1 cellular context compared by ENCODE assay signal in the genomic region with DNA sequence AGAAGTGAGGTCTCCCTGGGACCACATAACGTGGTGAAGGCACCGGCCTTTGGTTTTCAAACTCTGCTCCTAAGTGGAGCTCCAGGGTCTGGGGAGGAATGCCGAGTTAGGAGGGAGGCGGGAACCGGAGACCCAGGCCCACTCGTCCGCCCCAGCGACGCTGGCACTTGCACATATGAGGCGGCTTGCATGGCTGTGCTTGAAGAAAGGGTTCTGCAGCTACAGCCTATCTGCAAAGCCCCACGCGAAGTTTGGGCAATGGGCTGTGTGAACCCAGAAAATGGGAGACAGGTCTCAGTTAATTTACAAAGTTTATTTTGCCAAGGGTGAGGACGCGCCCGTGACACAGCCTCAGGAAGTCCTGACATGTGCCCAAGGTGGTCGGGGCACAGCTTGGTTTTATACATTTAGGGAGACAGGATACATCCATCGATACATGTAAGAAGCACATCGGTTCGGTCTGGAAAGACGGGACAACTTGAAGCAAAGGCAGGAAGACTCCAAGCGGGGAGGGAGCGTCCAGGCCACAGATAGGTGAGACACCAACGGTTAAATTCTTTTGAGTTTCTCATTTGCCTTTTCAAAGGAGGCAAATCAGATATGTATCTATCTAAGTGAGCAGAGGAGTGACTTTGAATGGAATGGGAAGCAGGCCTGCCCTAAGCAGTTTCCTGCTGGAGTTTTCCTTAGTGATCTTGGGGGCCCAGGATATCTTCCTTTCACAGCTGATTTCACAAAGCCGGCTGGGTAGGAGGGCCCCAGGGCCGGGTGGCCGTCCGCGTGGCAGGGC.
TF ChIP-seq lines count a peak whose summit lies in the region.

No MANE protein-coding gene starts in this region.

TF ChIP-seq in HepG2, 621 proteins besides CTCF, POLR2A, EP300 and RAD21 (continued from another document and continues in another):
- 0 out of 2 replicates have a peak, but pooled peaks have one; percentile 24 for TF ChIP-seq ZFP1 (CRISPR knock-in tag; IDR thresholded peaks at IDR 0.05)
- TF ChIP-seq, protein P1, sequence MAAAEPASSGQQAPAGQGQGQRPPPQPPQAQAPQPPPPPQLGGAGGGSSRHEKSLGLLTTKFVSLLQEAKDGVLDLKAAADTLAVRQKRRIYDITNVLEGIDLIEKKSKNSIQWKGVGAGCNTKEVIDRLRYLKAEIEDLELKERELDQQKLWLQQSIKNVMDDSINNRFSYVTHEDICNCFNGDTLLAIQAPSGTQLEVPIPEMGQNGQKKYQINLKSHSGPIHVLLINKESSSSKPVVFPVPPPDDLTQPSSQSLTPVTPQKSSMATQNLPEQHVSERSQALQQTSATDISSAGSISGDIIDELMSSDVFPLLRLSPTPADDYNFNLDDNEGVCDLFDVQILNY (CRISPR knock-in tag; conservative IDR thresholded peaks at IDR 0.05) = no peak
- TF ChIP-seq FOSL1 (CRISPR knock-in tag; IDR thresholded peaks at IDR 0.05; ENCODE audit: borderline replicate concordance) = no peak
- TF ChIP-seq MAF1 (CRISPR knock-in tag; IDR thresholded peaks at IDR 0.05; ENCODE audit: borderline replicate concordance) = peak; percentile 9; the same call in 1 of the 2 replicates
- no peak for TF ChIP-seq MTA1 (CRISPR knock-in tag; IDR thresholded peaks at IDR 0.05; ENCODE audit: borderline replicate concordance)
- no peak for TF ChIP-seq NFYC (CRISPR knock-in tag; IDR thresholded peaks at IDR 0.05)
- TF ChIP-seq YEATS4 (CRISPR knock-in tag; IDR thresholded peaks at IDR 0.05; ENCODE audit: borderline replicate concordance) = no peak
- no peak for TF ChIP-seq ZNF17 (CRISPR knock-in tag; IDR thresholded peaks at IDR 0.05)
- no peak for TF ChIP-seq STAT5B (CRISPR knock-in tag; IDR thresholded peaks at IDR 0.05)
- peak; percentile 8; the same call in 1 of the 2 replicates for TF ChIP-seq GATAD2A (CRISPR knock-in tag; IDR thresholded peaks at IDR 0.05)
- no peak for TF ChIP-seq ZNF382 (CRISPR knock-in tag; IDR thresholded peaks at IDR 0.05; ENCODE audit: borderline replicate concordance)
- TF ChIP-seq ZNF350 (CRISPR knock-in tag; IDR thresholded peaks at IDR 0.05; ENCODE audit: borderline replicate concordance, low read depth) = no peak
- no peak; the same call in 1 of the 2 replicates for TF ChIP-seq MEIS2 (CRISPR knock-in tag; IDR thresholded peaks at IDR 0.05)
- TF ChIP-seq, protein P2, sequence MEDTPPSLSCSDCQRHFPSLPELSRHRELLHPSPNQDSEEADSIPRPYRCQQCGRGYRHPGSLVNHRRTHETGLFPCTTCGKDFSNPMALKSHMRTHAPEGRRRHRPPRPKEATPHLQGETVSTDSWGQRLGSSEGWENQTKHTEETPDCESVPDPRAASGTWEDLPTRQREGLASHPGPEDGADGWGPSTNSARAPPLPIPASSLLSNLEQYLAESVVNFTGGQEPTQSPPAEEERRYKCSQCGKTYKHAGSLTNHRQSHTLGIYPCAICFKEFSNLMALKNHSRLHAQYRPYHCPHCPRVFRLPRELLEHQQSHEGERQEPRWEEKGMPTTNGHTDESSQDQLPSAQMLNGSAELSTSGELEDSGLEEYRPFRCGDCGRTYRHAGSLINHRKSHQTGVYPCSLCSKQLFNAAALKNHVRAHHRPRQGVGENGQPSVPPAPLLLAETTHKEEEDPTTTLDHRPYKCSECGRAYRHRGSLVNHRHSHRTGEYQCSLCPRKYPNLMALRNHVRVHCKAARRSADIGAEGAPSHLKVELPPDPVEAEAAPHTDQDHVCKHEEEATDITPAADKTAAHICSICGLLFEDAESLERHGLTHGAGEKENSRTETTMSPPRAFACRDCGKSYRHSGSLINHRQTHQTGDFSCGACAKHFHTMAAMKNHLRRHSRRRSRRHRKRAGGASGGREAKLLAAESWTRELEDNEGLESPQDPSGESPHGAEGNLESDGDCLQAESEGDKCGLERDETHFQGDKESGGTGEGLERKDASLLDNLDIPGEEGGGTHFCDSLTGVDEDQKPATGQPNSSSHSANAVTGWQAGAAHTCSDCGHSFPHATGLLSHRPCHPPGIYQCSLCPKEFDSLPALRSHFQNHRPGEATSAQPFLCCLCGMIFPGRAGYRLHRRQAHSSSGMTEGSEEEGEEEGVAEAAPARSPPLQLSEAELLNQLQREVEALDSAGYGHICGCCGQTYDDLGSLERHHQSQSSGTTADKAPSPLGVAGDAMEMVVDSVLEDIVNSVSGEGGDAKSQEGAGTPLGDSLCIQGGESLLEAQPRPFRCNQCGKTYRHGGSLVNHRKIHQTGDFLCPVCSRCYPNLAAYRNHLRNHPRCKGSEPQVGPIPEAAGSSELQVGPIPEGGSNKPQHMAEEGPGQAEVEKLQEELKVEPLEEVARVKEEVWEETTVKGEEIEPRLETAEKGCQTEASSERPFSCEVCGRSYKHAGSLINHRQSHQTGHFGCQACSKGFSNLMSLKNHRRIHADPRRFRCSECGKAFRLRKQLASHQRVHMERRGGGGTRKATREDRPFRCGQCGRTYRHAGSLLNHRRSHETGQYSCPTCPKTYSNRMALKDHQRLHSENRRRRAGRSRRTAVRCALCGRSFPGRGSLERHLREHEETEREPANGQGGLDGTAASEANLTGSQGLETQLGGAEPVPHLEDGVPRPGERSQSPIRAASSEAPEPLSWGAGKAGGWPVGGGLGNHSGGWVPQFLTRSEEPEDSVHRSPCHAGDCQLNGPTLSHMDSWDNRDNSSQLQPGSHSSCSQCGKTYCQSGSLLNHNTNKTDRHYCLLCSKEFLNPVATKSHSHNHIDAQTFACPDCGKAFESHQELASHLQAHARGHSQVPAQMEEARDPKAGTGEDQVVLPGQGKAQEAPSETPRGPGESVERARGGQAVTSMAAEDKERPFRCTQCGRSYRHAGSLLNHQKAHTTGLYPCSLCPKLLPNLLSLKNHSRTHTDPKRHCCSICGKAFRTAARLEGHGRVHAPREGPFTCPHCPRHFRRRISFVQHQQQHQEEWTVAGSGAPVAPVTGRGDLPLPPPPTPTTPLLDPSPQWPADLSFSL (CRISPR knock-in tag; IDR thresholded peaks at IDR 0.05) = no peak
- 0 out of 2 replicates have a peak, but pooled peaks have one; percentile 15 for TF ChIP-seq ZNF234 (CRISPR knock-in tag; conservative IDR thresholded peaks at IDR 0.05)
- TF ChIP-seq, protein P3, sequence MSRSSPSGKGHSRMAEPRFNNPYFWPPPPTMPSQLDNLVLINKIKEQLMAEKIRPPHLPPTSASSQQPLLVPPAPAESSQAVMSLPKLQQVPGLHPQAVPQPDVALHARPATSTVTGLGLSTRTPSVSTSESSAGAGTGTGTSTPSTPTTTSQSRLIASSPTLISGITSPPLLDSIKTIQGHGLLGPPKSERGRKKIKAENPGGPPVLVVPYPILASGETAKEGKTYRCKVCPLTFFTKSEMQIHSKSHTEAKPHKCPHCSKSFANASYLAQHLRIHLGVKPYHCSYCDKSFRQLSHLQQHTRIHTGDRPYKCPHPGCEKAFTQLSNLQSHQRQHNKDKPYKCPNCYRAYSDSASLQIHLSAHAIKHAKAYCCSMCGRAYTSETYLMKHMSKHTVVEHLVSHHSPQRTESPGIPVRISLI (CRISPR knock-in tag; IDR thresholded peaks at IDR 0.05; ENCODE audit: borderline replicate concordance) = no peak
- TF ChIP-seq TP53 (CRISPR knock-in tag; conservative IDR thresholded peaks at IDR 0.05) = 0 out of 2 replicates have a peak, but pooled peaks have one; percentile 15
- TF ChIP-seq, protein P4, sequence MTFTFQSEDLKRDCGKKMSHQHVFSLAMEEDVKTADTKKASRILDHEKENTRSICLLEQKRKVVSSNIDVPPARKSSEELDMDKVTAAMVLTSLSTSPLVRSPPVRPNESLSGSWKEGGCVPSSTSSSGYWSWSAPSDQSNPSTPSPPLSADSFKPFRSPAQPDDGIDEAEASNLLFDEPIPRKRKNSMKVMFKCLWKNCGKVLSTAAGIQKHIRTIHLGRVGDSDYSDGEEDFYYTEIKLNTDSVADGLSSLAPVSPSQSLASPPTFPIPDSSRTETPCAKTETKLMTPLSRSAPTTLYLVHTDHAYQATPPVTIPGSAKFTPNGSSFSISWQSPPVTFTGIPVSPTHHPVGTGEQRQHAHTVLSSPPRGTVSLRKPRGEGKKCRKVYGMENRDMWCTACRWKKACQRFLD (CRISPR knock-in tag; IDR thresholded peaks at IDR 0.05; ENCODE audit: borderline replicate concordance) = no peak
- TF ChIP-seq, protein P5, sequence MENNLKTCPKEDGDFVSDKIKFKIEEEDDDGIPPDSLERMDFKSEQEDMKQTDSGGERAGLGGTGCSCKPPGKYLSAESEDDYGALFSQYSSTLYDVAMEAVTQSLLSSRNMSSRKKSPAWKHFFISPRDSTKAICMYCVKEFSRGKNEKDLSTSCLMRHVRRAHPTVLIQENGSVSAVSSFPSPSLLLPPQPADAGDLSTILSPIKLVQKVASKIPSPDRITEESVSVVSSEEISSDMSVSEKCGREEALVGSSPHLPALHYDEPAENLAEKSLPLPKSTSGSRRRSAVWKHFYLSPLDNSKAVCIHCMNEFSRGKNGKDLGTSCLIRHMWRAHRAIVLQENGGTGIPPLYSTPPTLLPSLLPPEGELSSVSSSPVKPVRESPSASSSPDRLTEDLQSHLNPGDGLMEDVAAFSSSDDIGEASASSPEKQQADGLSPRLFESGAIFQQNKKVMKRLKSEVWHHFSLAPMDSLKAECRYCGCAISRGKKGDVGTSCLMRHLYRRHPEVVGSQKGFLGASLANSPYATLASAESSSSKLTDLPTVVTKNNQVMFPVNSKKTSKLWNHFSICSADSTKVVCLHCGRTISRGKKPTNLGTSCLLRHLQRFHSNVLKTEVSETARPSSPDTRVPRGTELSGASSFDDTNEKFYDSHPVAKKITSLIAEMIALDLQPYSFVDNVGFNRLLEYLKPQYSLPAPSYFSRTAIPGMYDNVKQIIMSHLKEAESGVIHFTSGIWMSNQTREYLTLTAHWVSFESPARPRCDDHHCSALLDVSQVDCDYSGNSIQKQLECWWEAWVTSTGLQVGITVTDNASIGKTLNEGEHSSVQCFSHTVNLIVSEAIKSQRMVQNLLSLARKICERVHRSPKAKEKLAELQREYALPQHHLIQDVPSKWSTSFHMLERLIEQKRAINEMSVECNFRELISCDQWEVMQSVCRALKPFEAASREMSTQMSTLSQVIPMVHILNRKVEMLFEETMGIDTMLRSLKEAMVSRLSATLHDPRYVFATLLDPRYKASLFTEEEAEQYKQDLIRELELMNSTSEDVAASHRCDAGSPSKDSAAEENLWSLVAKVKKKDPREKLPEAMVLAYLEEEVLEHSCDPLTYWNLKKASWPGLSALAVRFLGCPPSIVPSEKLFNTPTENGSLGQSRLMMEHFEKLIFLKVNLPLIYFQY (CRISPR knock-in tag; IDR thresholded peaks at IDR 0.05; ENCODE audit: borderline replicate concordance) = peak; percentile 10; the same call in 1 of the 2 replicates
- TF ChIP-seq ZNF34 (CRISPR knock-in tag; IDR thresholded peaks at IDR 0.05; ENCODE audit: borderline replicate concordance) = no peak
- TF ChIP-seq ZNF567 (CRISPR knock-in tag; IDR thresholded peaks at IDR 0.05; ENCODE audit: borderline replicate concordance) = no peak
- 0 out of 2 replicates have a peak, but pooled peaks have one; percentile 16 for TF ChIP-seq ZFP90 (CRISPR knock-in tag; IDR thresholded peaks at IDR 0.05; ENCODE audit: borderline replicate concordance)
- TF ChIP-seq YEATS2 (CRISPR knock-in tag; IDR thresholded peaks at IDR 0.05; ENCODE audit: borderline replicate concordance) = no peak
- TF ChIP-seq TAF1 (CRISPR knock-in tag; IDR thresholded peaks at IDR 0.05) = no peak
- no peak for TF ChIP-seq ZNF3 (CRISPR knock-in tag; IDR thresholded peaks at IDR 0.05)
- no peak for TF ChIP-seq ZBTB3 (CRISPR knock-in tag; IDR thresholded peaks at IDR 0.05; ENCODE audit: borderline replicate concordance, low read depth)
- TF ChIP-seq MAFG (CRISPR knock-in tag; IDR thresholded peaks at IDR 0.05) = no peak
- TF ChIP-seq SNRNP70 (IDR thresholded peaks at IDR 0.05; ENCODE audit: low read depth, low read length) = no peak
- TF ChIP-seq, protein P6, sequence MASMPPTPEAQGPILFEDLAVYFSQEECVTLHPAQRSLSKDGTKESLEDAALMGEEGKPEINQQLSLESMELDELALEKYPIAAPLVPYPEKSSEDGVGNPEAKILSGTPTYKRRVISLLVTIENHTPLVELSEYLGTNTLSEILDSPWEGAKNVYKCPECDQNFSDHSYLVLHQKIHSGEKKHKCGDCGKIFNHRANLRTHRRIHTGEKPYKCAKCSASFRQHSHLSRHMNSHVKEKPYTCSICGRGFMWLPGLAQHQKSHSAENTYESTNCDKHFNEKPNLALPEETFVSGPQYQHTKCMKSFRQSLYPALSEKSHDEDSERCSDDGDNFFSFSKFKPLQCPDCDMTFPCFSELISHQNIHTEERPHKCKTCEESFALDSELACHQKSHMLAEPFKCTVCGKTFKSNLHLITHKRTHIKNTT (CRISPR knock-in tag; IDR thresholded peaks at IDR 0.05) = no peak
- TF ChIP-seq, protein P7, sequence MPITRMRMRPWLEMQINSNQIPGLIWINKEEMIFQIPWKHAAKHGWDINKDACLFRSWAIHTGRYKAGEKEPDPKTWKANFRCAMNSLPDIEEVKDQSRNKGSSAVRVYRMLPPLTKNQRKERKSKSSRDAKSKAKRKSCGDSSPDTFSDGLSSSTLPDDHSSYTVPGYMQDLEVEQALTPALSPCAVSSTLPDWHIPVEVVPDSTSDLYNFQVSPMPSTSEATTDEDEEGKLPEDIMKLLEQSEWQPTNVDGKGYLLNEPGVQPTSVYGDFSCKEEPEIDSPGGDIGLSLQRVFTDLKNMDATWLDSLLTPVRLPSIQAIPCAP (CRISPR knock-in tag; IDR thresholded peaks at IDR 0.05; ENCODE audit: low read depth) = no peak
- TF ChIP-seq AGO2 (optimal IDR thresholded peaks at IDR 0.05; ENCODE audit: low read depth, low read length) = no peak
- no peak for TF ChIP-seq ZNF883 (CRISPR knock-in tag; IDR thresholded peaks at IDR 0.05; ENCODE audit: not compliant biosample characterization)
- TF ChIP-seq FOXK1 (CRISPR knock-in tag; IDR thresholded peaks at IDR 0.05; ENCODE audit: borderline replicate concordance, low read depth) = no peak
- no peak for TF ChIP-seq NFIB (CRISPR knock-in tag; IDR thresholded peaks at IDR 0.05; ENCODE audit: borderline replicate concordance)
- no peak for TF ChIP-seq MAFF (IDR thresholded peaks at IDR 0.05; ENCODE audit: low read depth, low read length)
- TF ChIP-seq MBD4 (IDR thresholded peaks at IDR 0.05; ENCODE audit: borderline replicate concordance, low read length) = no peak
- TF ChIP-seq SYNCRIP (IDR thresholded peaks at IDR 0.05; ENCODE audit: insufficient read depth, low read depth, low read length) = no peak
- TF ChIP-seq, protein P8, sequence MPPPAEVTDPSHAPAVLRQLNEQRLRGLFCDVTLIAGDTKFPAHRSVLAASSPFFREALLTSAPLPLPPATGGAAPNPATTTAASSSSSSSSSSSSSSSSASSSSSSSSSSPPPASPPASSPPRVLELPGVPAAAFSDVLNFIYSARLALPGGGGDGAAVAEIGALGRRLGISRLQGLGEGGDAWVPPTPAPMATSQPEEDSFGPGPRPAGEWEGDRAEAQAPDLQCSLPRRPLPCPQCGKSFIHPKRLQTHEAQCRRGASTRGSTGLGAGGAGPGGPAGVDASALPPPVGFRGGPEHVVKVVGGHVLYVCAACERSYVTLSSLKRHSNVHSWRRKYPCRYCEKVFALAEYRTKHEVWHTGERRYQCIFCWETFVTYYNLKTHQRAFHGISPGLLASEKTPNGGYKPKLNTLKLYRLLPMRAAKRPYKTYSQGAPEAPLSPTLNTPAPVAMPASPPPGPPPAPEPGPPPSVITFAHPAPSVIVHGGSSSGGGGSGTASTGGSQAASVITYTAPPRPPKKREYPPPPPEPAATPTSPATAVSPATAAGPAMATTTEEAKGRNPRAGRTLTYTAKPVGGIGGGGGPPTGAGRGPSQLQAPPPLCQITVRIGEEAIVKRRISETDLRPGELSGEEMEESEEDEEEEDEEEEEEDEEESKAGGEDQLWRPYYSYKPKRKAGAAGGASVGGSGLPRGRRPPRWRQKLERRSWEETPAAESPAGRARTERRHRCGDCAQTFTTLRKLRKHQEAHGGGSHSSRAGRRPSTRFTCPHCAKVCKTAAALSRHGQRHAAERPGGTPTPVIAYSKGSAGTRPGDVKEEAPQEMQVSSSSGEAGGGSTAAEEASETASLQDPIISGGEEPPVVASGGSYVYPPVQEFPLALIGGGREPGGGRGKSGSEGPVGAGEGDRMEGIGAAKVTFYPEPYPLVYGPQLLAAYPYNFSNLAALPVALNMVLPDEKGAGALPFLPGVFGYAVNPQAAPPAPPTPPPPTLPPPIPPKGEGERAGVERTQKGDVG (CRISPR knock-in tag; IDR thresholded peaks at IDR 0.05; ENCODE audit: borderline replicate concordance) = 0 out of 2 replicates have a peak, but pooled peaks have one; percentile 6
